ENCODE assay signal across 8 cellular contexts in the genomic region with DNA sequence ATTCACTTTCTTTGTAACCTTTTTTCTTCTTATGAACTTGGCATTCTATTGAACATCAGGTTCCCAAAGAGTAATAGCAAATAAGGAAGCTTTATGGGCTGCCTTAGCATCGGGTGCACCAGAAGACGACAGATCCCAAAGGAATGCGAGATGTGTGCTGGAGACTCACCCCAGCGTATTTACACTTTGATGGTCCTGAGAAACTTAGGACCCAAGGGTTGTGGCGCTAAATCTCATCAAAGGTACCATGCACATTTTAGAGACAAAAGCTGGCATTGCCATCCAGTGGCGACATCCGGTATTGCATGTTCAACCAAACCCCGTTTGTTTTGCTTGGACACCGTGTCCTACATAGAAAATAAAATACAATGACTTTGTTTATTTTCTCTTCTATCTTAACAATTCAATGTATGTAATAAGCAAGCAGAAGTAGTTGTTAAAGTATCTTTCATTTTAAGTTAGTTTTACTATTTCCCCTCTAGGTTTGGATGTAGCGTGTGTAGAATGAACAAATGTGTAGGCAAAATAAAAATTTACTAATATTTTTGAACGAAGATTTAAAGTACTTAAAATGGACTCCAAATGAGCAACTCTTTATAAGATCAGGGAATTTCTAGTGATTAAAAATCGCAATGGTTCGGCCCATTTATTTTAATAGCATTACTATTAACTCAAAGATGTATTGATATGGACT.
DNase-seq lines count a peak whose midpoint lies in the region; FAIRE-seq and TF ChIP-seq lines count a peak whose summit lies in the region.

No MANE protein-coding gene starts in this region.

- peak; percentile 15 for DNase-seq in GM12891 (ENCODE audit: insufficient read length, low spot score)
- peak; percentile 49 for DNase-seq in HCEC 1CT
- DNase-seq in NCI-H1048 (lab: John Stamatoyannopoulos, UW): peak; percentile 10
- DNase-seq in activated CD4-positive, alpha-beta T cell treated with anti-CD3 and anti-CD28 coated beads, Interleukin-2, amount 50 U/mL, for 1 hour: peak; percentile 74
- peak; percentile 31 for DNase-seq in dedifferentiated amniotic fluid mesenchymal stem cell (ENCODE audit: extremely low spot score)
- DNase-seq in lower leg skin (ENCODE audit: low spot score in 2 of 2): peak; percentile 58 to 90
- peak; percentile 54 to 79 (median 65) for DNase-seq in stimulated activated CD4-positive, alpha-beta T cell treated with anti-CD3 and anti-CD28 coated beads, TNF-alpha, amount 100 ng/mL, for 24 hours (ENCODE audit: low read depth in 3 of 3)
- no peak for DNase-seq in mesenteric fat pad (ENCODE audit: low spot score)

- intact Hi-C loops in lower leg skin (cut with DNase I; ENCODE audit: low total_unique reads): no loop called here

- peak; percentile 84 for FAIRE-seq in GM12891 (lab: Jason Lieb, UNC)

- no peak overlapping the region for H3K4me3 ChIP-seq in lower leg skin (ENCODE audit: low read depth, poor library complexity, severe bottlenecking)

- TF ChIP-seq POLR2A in GM12891 (IDR thresholded peaks at IDR 0.05; ENCODE audit: low read depth, low read length) (no peak), lower leg skin (IDR thresholded peaks at IDR 0.05) (no peak)

- no peak for TF ChIP-seq CTCF in lower leg skin (IDR thresholded peaks at IDR 0.05)

- 18 to 22% methylated on average over 13 of the region's 13 CpGs for whole genome bisulfite sequencing in lower leg skin, 2 donors

TF ChIP-seq in GM12891, 5 proteins besides CTCF, POLR2A, EP300 and RAD21:
- TF ChIP-seq SPI1 (IDR thresholded peaks at IDR 0.05; ENCODE audit: low read depth, low read length) (no peak), POLR2AphosphoS5 (IDR thresholded peaks at IDR 0.05; ENCODE audit: low read depth, low read length) (no peak), TAF1 (IDR thresholded peaks at IDR 0.05; ENCODE audit: low read depth, low read length) (no peak), POU2F2 (IDR thresholded peaks at IDR 0.05; ENCODE audit: low read depth, low read length) (no peak)
